ENCODE assay signal across 15 cellular contexts in the genomic region with DNA sequence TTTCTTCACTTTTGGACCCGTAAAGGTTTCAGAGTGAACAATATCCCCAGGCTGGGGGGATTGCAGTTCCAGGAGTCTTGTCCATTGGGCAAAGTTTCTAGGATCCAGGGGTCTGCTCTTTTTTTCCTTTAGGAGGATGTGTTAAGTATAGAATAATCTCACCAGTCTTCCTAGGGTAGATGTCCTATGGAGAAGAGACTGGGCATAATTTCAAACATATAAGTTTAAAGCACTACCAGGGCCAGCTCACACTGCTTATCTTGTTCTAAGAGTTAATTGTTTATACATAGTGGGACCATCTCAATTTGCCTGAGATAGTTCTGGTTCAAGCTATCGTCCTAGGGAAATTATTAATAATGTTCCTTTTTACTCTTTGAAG. TPM values are rescaled to one million over a fixed set of nuclear protein-coding genes. Genes with fewer than 3 reads are reported as not detected.
DNase-seq lines count a peak whose midpoint lies in the region; ATAC-seq and TF ChIP-seq lines count a peak whose summit lies in the region.
"Had no signal": no experiment of that assay in that cellular context is flagged by ENCODE, and none has a peak within 500 bp of the region (broad histone marks: within the 10 kb centered on the region; RNA-seq: fewer than 3 reads in every experiment).

No MANE protein-coding gene starts in this region.

- peaks cover 82% of the 10 kb centered on the region for H3K4me1 Mint-ChIP-seq in activated CD4-positive, alpha-beta T cell treated with anti-CD3 and anti-CD28 coated beads for 36 hours

- no TSS peak for BruUV-seq in PC-9 (replicated peaks; lab: Mats Ljungman, UMichigan)

- H3K36me3 ChIP-seq in PC-9 (ENCODE audit: low read depth) (no peaks in the 10 kb centered on the region), stomach (no peaks in the 10 kb centered on the region)
- H3K36me3 ChIP-seq: esophagus muscularis mucosa, thoracic aorta had no signal

- intact Hi-C loops in activated CD4-positive, alpha-beta T cell treated with anti-CD3 and anti-CD28 coated beads for 36 hours (cut with DNase I, micrococcal nuclease): loop anchor here in 1 of 2 experiments (2.0 kb wide), 1 partner anchor 46 kb away; no protein-coding TSS in a partner anchor
- intact Hi-C loops in PC-9 (cut with micrococcal nuclease; ENCODE audit: unreplicated experiment): no loop called here
- intact Hi-C loops in dorsolateral prefrontal cortex (cut with DNase I): loop anchor here in 1 of 2 donors (10.0 kb wide), 1 partner anchor 536 kb away; no protein-coding TSS in a partner anchor
- intact Hi-C loops in stomach (cut with DNase I; ENCODE audit: low total_unique reads): loop anchor here (10.0 kb wide), 1 partner anchor 106 kb away; no protein-coding TSS in a partner anchor

- 48 to 64% (median 48%) methylated on average over 2 of the region's 2 CpGs for whole genome bisulfite sequencing in stomach, 5 donors

- no peak overlapping the region for H2AFZ ChIP-seq in PC-9

- no peak for ATAC-seq in activated CD4-positive, alpha-beta T cell treated with anti-CD3 and anti-CD28 coated beads for 36 hours

- H3K27ac ChIP-seq in PC-9 (0 out of 2 replicates have a peak overlapping the region, but pooled peaks have one; percentile 30), dorsolateral prefrontal cortex (peak overlapping the region in 44 of 59 donors; percentile 6 to 92 (median 64)), stomach (peak overlapping the region in 4 of 5 donors; percentile 39 to 66 (median 57))
- H3K27ac ChIP-seq: thoracic aorta had no signal

- no peaks in the 10 kb centered on the region for H3K27me3 Mint-ChIP-seq in activated CD4-positive, alpha-beta T cell treated with anti-CD3 and anti-CD28 coated beads for 36 hours

- no peaks in the 10 kb centered on the region for H4K20me1 ChIP-seq in PC-9 (ENCODE audit: insufficient read depth)

- no peaks in the 10 kb centered on the region for H3K9me3 ChIP-seq in PC-9 (ENCODE audit: insufficient read depth, low read depth)
- H3K9me3 ChIP-seq in stomach: no peaks in the 10 kb centered on the region
- H3K9me3 ChIP-seq: esophagus muscularis mucosa, thoracic aorta had no signal

- no peak overlapping the region for H3K4me3 Mint-ChIP-seq in activated CD4-positive, alpha-beta T cell treated with anti-CD3 and anti-CD28 coated beads for 36 hours

- TF ChIP-seq CTCF in PC-9 (conservative IDR thresholded peaks at IDR 0.05) (no peak), dorsolateral prefrontal cortex (IDR thresholded peaks at IDR 0.05 in 54 of 56, conservative IDR thresholded peaks at IDR 0.05 in 2 of 56; ENCODE audit: low read depth in 1 of 56, partially characterized antibody in 56 of 56) (no peak), stomach (IDR thresholded peaks at IDR 0.05) (no peak)

- H3K9me3 Mint-ChIP-seq in activated CD4-positive, alpha-beta T cell treated with anti-CD3 and anti-CD28 coated beads for 36 hours (ENCODE audit: low read depth): no peaks in the 10 kb centered on the region

- CTCF ChIA-PET in activated CD4-positive, alpha-beta T cell treated with anti-CD3 and anti-CD28 coated beads for 36 hours (lab: Charles Lee): interaction anchor here (0.8 to 1.6 kb wide), 6 partner anchors 9 to 172 kb away, joined by 3 to 6 read pairs (median 4); no protein-coding TSS in a partner anchor
- CTCF ChIA-PET in PC-9 (lab: Charles Lee): no interaction called here

- H3F3A ChIP-seq in PC-9 (ENCODE audit: insufficient read depth, low read depth): peaks cover 11% of the 10 kb centered on the region

- H3K4me1 ChIP-seq in PC-9 (replicated peaks; ENCODE audit: insufficient read depth) (peaks cover 20% of the 10 kb centered on the region), stomach (peaks cover 11 to 34% (median 19%) of the 10 kb centered on the region in 4 donors)

- no peak for TF ChIP-seq POLR2A in stomach (IDR thresholded peaks at IDR 0.05)

- H3K9me2 ChIP-seq in PC-9 (ENCODE audit: insufficient read depth): no peaks in the 10 kb centered on the region

- peak overlapping the region; percentile 22 for H3K27ac Mint-ChIP-seq in activated CD4-positive, alpha-beta T cell treated with anti-CD3 and anti-CD28 coated beads for 36 hours

- TF ChIP-seq EP300 in stomach (IDR thresholded peaks at IDR 0.05): no peak

- DNase-seq in activated CD4-positive, alpha-beta T cell treated with anti-CD3 and anti-CD28 coated beads for 36 hours: no peak
- no peak for DNase-seq in activated CD4-positive, alpha-beta T cell treated with anti-CD3 and anti-CD28 coated beads for 4 hours
- DNase-seq in PC-9: no peak
- DNase-seq in dorsolateral prefrontal cortex: no peak
- DNase-seq in stomach: no peak
- no peak for DNase-seq in T-helper 9 cell
- no peak for DNase-seq in T-helper 2 cell
- DNase-seq in HCEC 1CT: no peak
- DNase-seq: 8988T, GOT3, mesendoderm, NCI-H69, SHP77 treated with DMSO at 0.1 percent for 48 hours had no signal

- H3K4me3 ChIP-seq in PC-9: no peak overlapping the region
- no peak overlapping the region for H3K4me3 ChIP-seq in dorsolateral prefrontal cortex
- no peak overlapping the region for H3K4me3 ChIP-seq in stomach
- H3K4me3 ChIP-seq: esophagus muscularis mucosa, thoracic aorta had no signal

- H3K4me2 ChIP-seq in PC-9: peak overlapping the region; percentile 45

- H3K27me3 ChIP-seq in PC-9 (ENCODE audit: insufficient read depth, low read depth) (no peaks in the 10 kb centered on the region), dorsolateral prefrontal cortex (no peaks in the 10 kb centered on the region), stomach (no peaks in the 10 kb centered on the region)
- H3K27me3 ChIP-seq: esophagus muscularis mucosa had no signal

- no peaks in the 10 kb centered on the region for H3K79me2 ChIP-seq in PC-9 (ENCODE audit: low read depth)

- POLR2A ChIA-PET in activated CD4-positive, alpha-beta T cell treated with anti-CD3 and anti-CD28 coated beads for 36 hours (lab: Charles Lee): interaction anchor here (0.6 to 1.7 kb wide), 2 partner anchors 9 to 213 kb away, joined by 3 to 6 read pairs; no protein-coding TSS in a partner anchor
- POLR2A ChIA-PET in PC-9 (lab: Charles Lee; ENCODE audit: unreplicated experiment): no interaction called here

- H3K36me3 Mint-ChIP-seq in activated CD4-positive, alpha-beta T cell treated with anti-CD3 and anti-CD28 coated beads for 36 hours (ENCODE audit: low read depth): no peaks in the 10 kb centered on the region

RNA-seq across cellular contexts. Expression of a gene that starts 1.2 kb away (rescaled TPM):
- 10 to 100 TPM; 12.7 TPM for total RNA-seq in activated CD4-positive, alpha-beta T cell treated with anti-CD3 and anti-CD28 coated beads for 36 hours
- not detected in 2 replicates for total RNA-seq in PC-9 (2021)
- total RNA-seq in dorsolateral prefrontal cortex: 100 to 1,000 TPM in 2 of 120 experiments, 10 to 100 TPM in 44, 1 to 10 TPM in 66, under 1 TPM in 6, not detected in 2; 0.59 to 922 (median 7.4) TPM
- total RNA-seq in stomach: 10 to 100 TPM in 1 of 5 donors, 1 to 10 TPM in 1, not detected in 3; 2.8 to 28.1 TPM
- polyA plus RNA-seq in stomach: 1 to 10 TPM; 1.4 to 5.7 (median 2.3) TPM

RNA-seq across cellular contexts. Expression of a gene that starts 28.3 kb away (rescaled TPM):
- 100 to 1,000 TPM; 174 to 190 TPM for total RNA-seq in activated CD4-positive, alpha-beta T cell treated with anti-CD3 and anti-CD28 coated beads for 36 hours
- total RNA-seq in PC-9 (2021) (37.2 and 44.9 TPM in 2 replicates), dorsolateral prefrontal cortex (10 to 100 TPM in 2 of 120 experiments, 1 to 10 TPM in 117, under 1 TPM in 1; 0.76 to 13.9 (median 3.6) TPM), stomach (100 to 1,000 TPM in 1 of 5 donors, 10 to 100 TPM in 4; 24.6 to 121 (median 36.0) TPM)
- polyA plus RNA-seq in stomach: 10 to 100 TPM; 35.4 to 48.5 (median 42.9) TPM
